Comparison of ENCODE assay signal across 8 cellular contexts in genomic region chr9:23123048-23123632, GRCh38.
DNase-seq lines count a peak whose midpoint lies in the region; ATAC-seq and TF ChIP-seq lines count a peak whose summit lies in the region.

No MANE protein-coding gene starts in this region.

- no peak for ATAC-seq in HG03520 (IDR thresholded peaks at IDR 0.05; ENCODE audit: unreplicated experiment)
- no peak for ATAC-seq in GM18505 (IDR thresholded peaks at IDR 0.05; ENCODE audit: unreplicated experiment)
- ATAC-seq in CD8-positive, alpha-beta T cell: no peak

- no peaks in the 10 kb centered on the region for H3K9me3 ChIP-seq in CD8-positive, alpha-beta T cell (ENCODE audit: low read length)

- H3K4me3 Mint-ChIP-seq in CD8-positive, alpha-beta T cell: no peak overlapping the region

- CTCF ChIA-PET in CD8-positive, alpha-beta T cell (lab: Charles Lee): no interaction called here

- no peaks in the 10 kb centered on the region for H3K36me3 Mint-ChIP-seq in CD8-positive, alpha-beta T cell

- no peaks in the 10 kb centered on the region for H3K4me1 ChIP-seq in CD8-positive, alpha-beta T cell (ENCODE audit: insufficient read depth, low read length)

- H3K9me3 Mint-ChIP-seq in CD8-positive, alpha-beta T cell: peaks cover 3% of the 10 kb centered on the region

- POLR2A ChIA-PET in CD8-positive, alpha-beta T cell (lab: Charles Lee): no interaction called here

- no peak overlapping the region for H3K27ac Mint-ChIP-seq in CD8-positive, alpha-beta T cell

- H3K27me3 ChIP-seq in CD8-positive, alpha-beta T cell (ENCODE audit: insufficient read depth, low read length): no peaks in the 10 kb centered on the region

- peak; percentile 7 for DNase-seq in ELF-1 (ENCODE audit: low read depth, low spot score)
- DNase-seq in LNCaP clone FGC (ENCODE audit: low read depth): peak; percentile 26
- peak; percentile 31 for DNase-seq in amniotic epithelial cell (ENCODE audit: low read depth)
- peak; percentile 61 for DNase-seq in left kidney (ENCODE audit: low read depth, low spot score)
- DNase-seq in activated gamma-delta T cell treated with Interleukin-2 at 50 U/mL for 16 hours: no peak
- DNase-seq in CD8-positive, alpha-beta T cell: no peak

- H3K4me3 ChIP-seq in LNCaP clone FGC (ENCODE audit: low read depth, low read length): no peak overlapping the region
- H3K4me3 ChIP-seq in CD8-positive, alpha-beta T cell (ENCODE audit: low read depth, low read length): no peak overlapping the region

- H3K4me1 Mint-ChIP-seq in CD8-positive, alpha-beta T cell (ENCODE audit: low read depth): no peaks in the 10 kb centered on the region

- no peak overlapping the region for H3K27ac ChIP-seq in CD8-positive, alpha-beta T cell (ENCODE audit: low read depth, low read length)

- TF ChIP-seq POLR2A in GM18505 (IDR thresholded peaks at IDR 0.05; ENCODE audit: borderline replicate concordance, extremely low read depth, insufficient read depth, insufficient read length): no peak

- no peaks in the 10 kb centered on the region for H3K27me3 Mint-ChIP-seq in CD8-positive, alpha-beta T cell (ENCODE audit: low read depth)

- peak; percentile 73 for TF ChIP-seq CTCF in LNCaP clone FGC (IDR thresholded peaks at IDR 0.05; ENCODE audit: control insufficient read depth, extremely low read depth, insufficient read depth)
- TF ChIP-seq CTCF in CD8-positive, alpha-beta T cell (IDR thresholded peaks at IDR 0.05): no peak

- intact Hi-C loops in CD8-positive, alpha-beta T cell (cut with DNase I, micrococcal nuclease): no loop called here

- H3K36me3 ChIP-seq in CD8-positive, alpha-beta T cell (ENCODE audit: insufficient read depth, low read length): no peaks in the 10 kb centered on the region

Comparison
In these comparisons a context has a peak if more than half of its experiments do, and no peak if none do; other contexts are left out.
1. DNase-seq: peak in ELF-1 (single experiment), LNCaP clone FGC (single experiment), amniotic epithelial cell (single experiment) and left kidney (single experiment); none in activated gamma-delta T cell treated with Interleukin-2 at 50 U/mL for 16 hours (single experiment) and CD8-positive, alpha-beta T cell (0 of 7).